ENCODE assay signal across 15 cellular contexts in the genomic region with DNA sequence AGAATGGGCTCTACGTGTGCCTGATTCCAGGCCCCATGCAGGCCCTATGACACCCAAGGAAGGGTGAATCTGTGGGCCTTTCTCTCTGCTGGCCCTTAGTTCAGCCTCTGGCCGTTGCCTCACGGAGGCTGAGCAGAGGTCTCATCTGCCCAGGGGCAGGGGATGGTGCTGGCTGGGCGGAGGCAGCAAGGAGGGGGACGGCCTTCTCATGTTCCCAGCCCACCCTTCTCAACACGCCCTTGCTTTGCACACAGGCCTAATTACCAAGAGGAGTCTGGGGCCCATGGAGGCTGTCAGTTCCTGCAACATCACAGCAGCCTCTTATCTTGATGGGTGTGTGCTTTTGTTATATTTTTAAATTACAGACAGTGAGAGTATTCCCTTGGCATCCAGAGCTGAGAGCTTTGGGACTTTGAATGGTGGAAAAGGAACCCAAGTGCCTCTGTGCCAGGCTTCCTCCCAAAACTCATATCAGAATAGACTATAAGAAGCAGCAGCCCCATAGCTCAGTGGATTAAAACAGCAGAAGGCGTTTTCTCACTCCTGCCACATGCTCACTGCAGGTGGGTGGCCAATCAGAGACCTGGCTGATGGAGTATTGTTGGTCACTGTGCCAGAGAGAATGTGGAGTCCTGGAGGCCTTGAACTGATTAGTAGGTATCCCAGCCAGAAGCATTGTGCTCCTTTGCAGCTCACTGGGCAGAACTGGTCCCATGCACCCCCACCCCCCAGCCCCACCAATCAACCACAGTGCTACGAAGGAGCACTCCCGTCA.
"Had no signal": no experiment of that assay in that cellular context is flagged by ENCODE, and none has a peak within 500 bp of the region (broad histone marks: within the 10 kb centered on the region; RNA-seq: fewer than 3 reads in every experiment).

No MANE protein-coding gene starts in this region.

- H3K9me3 Mint-ChIP-seq: activated CD4-positive, alpha-beta memory T cell treated with anti-CD3 and anti-CD28 coated beads, Interleukin-2, amount 10 ng/mL, durations not matched to agents 7 days and 5 days; activated naive CD4-positive, alpha-beta T cell treated with anti-CD3 and anti-CD28 coated beads, Interleukin-2, amount 50 U/mL, for 72 hours; activated T-cell treated with anti-CD3 and anti-CD28 coated beads, Interleukin-2, amount 50 U/mL, for 24 hours; stimulated activated naive CD8-positive, alpha-beta T cell treated with anti-CD3 and anti-CD28 coated beads, Interleukin-15, Interleukin-2, amounts not matched to agents 100 ng/mL and 50 ng/mL, for 24 hours; type B pancreatic cell had no signal

- H3K27ac ChIP-seq: prostate gland, right lobe of liver, suprapubic skin had no signal

- H3K36me3 ChIP-seq: prostate gland, right lobe of liver, suprapubic skin had no signal

- H3K9me3 ChIP-seq: prostate gland, right lobe of liver, suprapubic skin had no signal

- H3K4me2 ChIP-seq: smooth muscle cell had no signal

- H3K4me3 Mint-ChIP-seq: activated CD4-positive, alpha-beta memory T cell treated with anti-CD3 and anti-CD28 coated beads, Interleukin-2, amount 10 ng/mL, durations not matched to agents 7 days and 5 days; activated T-cell treated with anti-CD3 and anti-CD28 coated beads, Interleukin-2, amount 50 U/mL, for 24 hours; nephron progenitor cell; stimulated activated naive CD8-positive, alpha-beta T cell treated with anti-CD3 and anti-CD28 coated beads, Interleukin-15, Interleukin-2, amounts not matched to agents 100 ng/mL and 50 ng/mL, for 24 hours; type B pancreatic cell had no signal

- DNase-seq: activated CD4-positive, alpha-beta memory T cell treated with anti-CD3 and anti-CD28 coated beads, Interleukin-2, amount 10 ng/mL, durations not matched to agents 7 days and 5 days; activated T-cell treated with anti-CD3 and anti-CD28 coated beads, Interleukin-2, amount 50 U/mL, for 24 hours; central memory CD4-positive, alpha-beta T cell; cortex of kidney; effector CD8-positive, alpha-beta T cell; foreskin fibroblast; nephron progenitor cell; right lobe of liver; T-helper 9 cell had no signal

- H3K4me1 ChIP-seq: prostate gland, right lobe of liver, suprapubic skin had no signal

- H3K36me3 Mint-ChIP-seq: activated naive CD4-positive, alpha-beta T cell treated with anti-CD3 and anti-CD28 coated beads, Interleukin-2, amount 50 U/mL, for 72 hours; type B pancreatic cell had no signal

- H3K4me1 Mint-ChIP-seq: activated CD4-positive, alpha-beta memory T cell treated with anti-CD3 and anti-CD28 coated beads, Interleukin-2, amount 10 ng/mL, durations not matched to agents 7 days and 5 days had no signal

- H3K27me3 Mint-ChIP-seq: activated CD4-positive, alpha-beta memory T cell treated with anti-CD3 and anti-CD28 coated beads, Interleukin-2, amount 10 ng/mL, durations not matched to agents 7 days and 5 days; type B pancreatic cell had no signal

- ATAC-seq: activated naive CD4-positive, alpha-beta T cell treated with anti-CD3 and anti-CD28 coated beads, Interleukin-2, amount 50 U/mL, for 72 hours; right lobe of liver had no signal

- H3K27ac Mint-ChIP-seq: activated CD4-positive, alpha-beta memory T cell treated with anti-CD3 and anti-CD28 coated beads, Interleukin-2, amount 10 ng/mL, durations not matched to agents 7 days and 5 days; activated T-cell treated with anti-CD3 and anti-CD28 coated beads, Interleukin-2, amount 50 U/mL, for 24 hours; nephron progenitor cell; stimulated activated naive CD8-positive, alpha-beta T cell treated with anti-CD3 and anti-CD28 coated beads, Interleukin-15, Interleukin-2, amounts not matched to agents 100 ng/mL and 50 ng/mL, for 24 hours; type B pancreatic cell had no signal

- H3K27me3 ChIP-seq: right lobe of liver had no signal

- H3K4me3 ChIP-seq: prostate gland, right lobe of liver, smooth muscle cell, suprapubic skin had no signal
